ENCODE assay signal across 29 cellular contexts in genomic region chr6:43806758-43807227, GRCh38. TPM values are rescaled to one million over a fixed set of nuclear protein-coding genes. Genes with fewer than 3 reads are reported as not detected.
A peak's percentile ranks its signal among the peaks of the same experiment; 100 is the strongest.
DNase-seq lines count a peak whose midpoint lies in the region; ATAC-seq and TF ChIP-seq lines count a peak whose summit lies in the region.
"Had no signal": no experiment of that assay in that cellular context is flagged by ENCODE, and none has a peak within 500 bp of the region (broad histone marks: within the 10 kb centered on the region; RNA-seq: fewer than 3 reads in every experiment).

No MANE protein-coding gene starts in this region.

- ATAC-seq in HG03432 (IDR thresholded peaks at IDR 0.05; ENCODE audit: unreplicated experiment) (no peak), GM21390 (IDR thresholded peaks at IDR 0.05; ENCODE audit: unreplicated experiment) (no peak), HG03097 (IDR thresholded peaks at IDR 0.05; ENCODE audit: low FRiP score, unreplicated experiment) (no peak)
- ATAC-seq: activated CD4-positive, CD25-positive, alpha-beta regulatory T cell treated with anti-CD3 and anti-CD28 coated beads, Interleukin-2, amount 50 U/mL, for 24 hours; activated CD8-positive, alpha-beta T cell treated with anti-CD3 and anti-CD28 coated beads for 36 hours; activated naive CD8-positive, alpha-beta T cell treated with anti-CD3 and anti-CD28 coated beads, Interleukin-2, amount 50 U/mL, for 24 hours; effector memory CD8-positive, alpha-beta T cell; stimulated activated naive B cell treated with anti-CD40 and anti-IgM and Interleukin-4, amounts not matched to agents 10 μg/mL and 1 μg/mL and 100 μg/mL, for 72 hours; T-cell had no signal

- no peaks in the 10 kb centered on the region for H3K36me3 ChIP-seq in mammary epithelial cell (ENCODE audit: insufficient read depth, low read length)
- H3K36me3 ChIP-seq in mucosa of stomach (ENCODE audit: control insufficient read depth, insufficient read depth, low read length): no peaks in the 10 kb centered on the region
- H3K36me3 ChIP-seq in smooth muscle cell (ENCODE audit: low read depth): no peaks in the 10 kb centered on the region
- H3K36me3 ChIP-seq: brain microvascular endothelial cell, esophagus muscularis mucosa, spleen had no signal

- H3K9ac ChIP-seq in mammary epithelial cell (ENCODE audit: insufficient read depth, low read length) (no peak overlapping the region), mucosa of stomach (ENCODE audit: low read length) (peak overlapping the region; percentile 70), smooth muscle cell (ENCODE audit: low read depth) (no peak overlapping the region)
- H3K9ac ChIP-seq: KMS-11 had no signal

- no peak overlapping the region for H3K4me3 ChIP-seq in mammary epithelial cell (replicated peaks in 1 of 3; ENCODE audit: insufficient read depth in 1 of 3, low read depth in 2 of 3, low read length in 3 of 3)
- peak overlapping the region; percentile 29 for H3K4me3 ChIP-seq in mucosa of stomach (ENCODE audit: low read length)
- H3K4me3 ChIP-seq in smooth muscle cell: no peak overlapping the region
- H3K4me3 ChIP-seq: esophagus muscularis mucosa, lung, spleen, testis had no signal

- 97% methylated on average over 3 of the region's 5 CpGs for WGBS in mammary epithelial cell (ENCODE audit: low coverage, missing lambda C conversion rate)
- WGBS in smooth muscle cell (ENCODE audit: low lambda C conversion rate): 87% methylated on average over 5 of the region's 5 CpGs

- H3K79me2 ChIP-seq in mammary epithelial cell (ENCODE audit: insufficient read depth, low read length) (no peaks in the 10 kb centered on the region), smooth muscle cell (ENCODE audit: low read depth) (no peaks in the 10 kb centered on the region)

- in situ Hi-C loops in mammary epithelial cell (cut with MboI; ENCODE audit: low sequenced_read_pairs in 2 of 2): no loop called here

- peak overlapping the region; percentile 27 for H3K27ac Mint-ChIP-seq in Calu3 (ENCODE audit: unreplicated experiment)
- H3K27ac Mint-ChIP-seq: activated CD8-positive, alpha-beta T cell treated with anti-CD3 and anti-CD28 coated beads for 36 hours; activated naive CD8-positive, alpha-beta T cell treated with anti-CD3 and anti-CD28 coated beads, Interleukin-2, amount 50 U/mL, for 24 hours; CD4-positive, CD25-positive, alpha-beta regulatory T cell; effector memory CD8-positive, alpha-beta T cell; HFFc6; stimulated activated naive B cell treated with anti-CD40 and anti-IgM and Interleukin-4, amounts not matched to agents 10 μg/mL and 1 μg/mL and 100 μg/mL, for 72 hours; T-cell had no signal

- CTCF ChIA-PET in Calu3 (lab: Charles Lee): interaction anchor here (0.6 to 1.8 kb wide), 13 partner anchors 8 to 272 kb away, joined by 3 to 9 read pairs (median 3); partner anchors contain the start of gene VEGFA
- CTCF ChIA-PET in mammary epithelial cell (lab: Charles Lee; ENCODE audit: low non-redundant PET): no interaction called here

- no peak overlapping the region for H3K4me3 Mint-ChIP-seq in Calu3 (ENCODE audit: low read depth, unreplicated experiment)
- H3K4me3 Mint-ChIP-seq: activated CD8-positive, alpha-beta T cell treated with anti-CD3 and anti-CD28 coated beads for 36 hours; activated naive CD8-positive, alpha-beta T cell treated with anti-CD3 and anti-CD28 coated beads, Interleukin-2, amount 50 U/mL, for 24 hours; CD4-positive, CD25-positive, alpha-beta regulatory T cell; effector memory CD8-positive, alpha-beta T cell; HFFc6; stimulated activated naive B cell treated with anti-CD40 and anti-IgM and Interleukin-4, amounts not matched to agents 10 μg/mL and 1 μg/mL and 100 μg/mL, for 72 hours; T-cell had no signal

- dilution Hi-C loops in mammary epithelial cell (cut with HindIII; ENCODE audit: low sequenced_read_pairs): no loop called here

- H2AFZ ChIP-seq in mammary epithelial cell (ENCODE audit: low read depth, low read length) (no peak overlapping the region), smooth muscle cell (ENCODE audit: low read depth) (no peak overlapping the region)

- BruUV-seq in Calu3 (replicated peaks; lab: Mats Ljungman, UMichigan) (no TSS peak), mammary epithelial cell (replicated peaks; lab: Mats Ljungman, UMichigan) (no TSS peak)

- peak overlapping the region; percentile 7 for H3K4me2 ChIP-seq in mammary epithelial cell (ENCODE audit: insufficient read depth, low read depth, low read length)
- peak overlapping the region; percentile 53 for H3K4me2 ChIP-seq in smooth muscle cell
- H3K4me2 ChIP-seq: KMS-11 had no signal

- H3K9me3 ChIP-seq in mammary epithelial cell (replicated peaks; ENCODE audit: insufficient read depth, low read length) (no peaks in the 10 kb centered on the region), mucosa of stomach (ENCODE audit: control insufficient read depth, low read length) (no peaks in the 10 kb centered on the region), smooth muscle cell (replicated peaks; ENCODE audit: low read depth) (no peaks in the 10 kb centered on the region)
- H3K9me3 ChIP-seq: esophagus muscularis mucosa, spleen, testis had no signal

- peaks cover 11% of the 10 kb centered on the region for H3K4me1 ChIP-seq in mammary epithelial cell (ENCODE audit: insufficient read depth, low read length)
- H3K4me1 ChIP-seq in mucosa of stomach (ENCODE audit: control insufficient read depth, insufficient read depth, low read length): peaks cover 92% of the 10 kb centered on the region
- H3K4me1 ChIP-seq in smooth muscle cell (ENCODE audit: low read depth): peaks cover 9% of the 10 kb centered on the region
- H3K4me1 ChIP-seq: esophagus muscularis mucosa, testis had no signal

- no peaks in the 10 kb centered on the region for H3K27me3 Mint-ChIP-seq in Calu3 (ENCODE audit: unreplicated experiment)
- H3K27me3 Mint-ChIP-seq: activated CD8-positive, alpha-beta T cell treated with anti-CD3 and anti-CD28 coated beads for 36 hours; activated naive CD8-positive, alpha-beta T cell treated with anti-CD3 and anti-CD28 coated beads, Interleukin-2, amount 50 U/mL, for 24 hours; effector memory CD8-positive, alpha-beta T cell; T-cell had no signal

- DNase-seq in Calu3 (no peak), mammary epithelial cell (no peak), smooth muscle cell (lab: John Stamatoyannopoulos, UW; ENCODE audit: unreplicated experiment) (no peak), NCI-H1048 (lab: John Stamatoyannopoulos, UW) (no peak)
- DNase-seq: activated CD8-positive, alpha-beta T cell treated with anti-CD3 and anti-CD28 coated beads for 36 hours; activated effector memory CD4-positive, alpha-beta T cell treated with anti-CD3 and anti-CD28 coated beads, Interleukin-2, amount 50 U/mL, for 16 hours; activated naive CD8-positive, alpha-beta T cell treated with anti-CD3 and anti-CD28 coated beads, Interleukin-2, amount 50 U/mL, for 24 hours; activated T-cell treated with anti-CD3 and anti-CD28 coated beads for 4 hours; brain microvascular endothelial cell; CD4-positive, CD25-positive, alpha-beta regulatory T cell; DMS153; effector memory CD8-positive, alpha-beta T cell; NCI-H510A treated with DMSO at 0.1 percent for 48 hours; nucleus accumbens; SIG-M5; spleen; stimulated activated CD4-positive, alpha-beta T cell treated with anti-CD3 and anti-CD28 coated beads, Interleukin-4, amount 100 ng/mL, for 1 hour; stimulated activated naive B cell treated with anti-CD40 and anti-IgM and Interleukin-4, amounts not matched to agents 10 μg/mL and 1 μg/mL and 100 μg/mL, for 72 hours; T-cell; testis had no signal

- H3K36me3 Mint-ChIP-seq in Calu3 (ENCODE audit: insufficient read depth, unreplicated experiment): peaks cover 12% of the 10 kb centered on the region
- H3K36me3 Mint-ChIP-seq: CD4-positive, CD25-positive, alpha-beta regulatory T cell; stimulated activated naive B cell treated with anti-CD40 and anti-IgM and Interleukin-4, amounts not matched to agents 10 μg/mL and 1 μg/mL and 100 μg/mL, for 72 hours; T-cell had no signal

- no peaks in the 10 kb centered on the region for H3K9me3 Mint-ChIP-seq in Calu3 (ENCODE audit: low read depth, unreplicated experiment)
- H3K9me3 Mint-ChIP-seq: activated CD8-positive, alpha-beta T cell treated with anti-CD3 and anti-CD28 coated beads for 36 hours; activated naive CD8-positive, alpha-beta T cell treated with anti-CD3 and anti-CD28 coated beads, Interleukin-2, amount 50 U/mL, for 24 hours; CD4-positive, CD25-positive, alpha-beta regulatory T cell; effector memory CD8-positive, alpha-beta T cell; HFFc6; stimulated activated naive B cell treated with anti-CD40 and anti-IgM and Interleukin-4, amounts not matched to agents 10 μg/mL and 1 μg/mL and 100 μg/mL, for 72 hours; T-cell had no signal

- H4K20me1 ChIP-seq in mammary epithelial cell (ENCODE audit: insufficient read depth, low read length) (no peaks in the 10 kb centered on the region), smooth muscle cell (ENCODE audit: low read depth) (no peaks in the 10 kb centered on the region)

- H3F3A ChIP-seq in smooth muscle cell (ENCODE audit: low read depth): peaks cover 15% of the 10 kb centered on the region

- intact Hi-C loops in Calu3 (cut with micrococcal nuclease; ENCODE audit: unreplicated experiment): loop anchor here (5.0 kb wide), 1 partner anchor 34 kb away; the partner anchor contains the start of gene VEGFA
- intact Hi-C loops in mammary epithelial cell (cut with micrococcal nuclease): no loop called here

- peaks cover 94% of the 10 kb centered on the region for H3K4me1 Mint-ChIP-seq in Calu3 (ENCODE audit: low read depth, unreplicated experiment)
- H3K4me1 Mint-ChIP-seq: activated naive CD8-positive, alpha-beta T cell treated with anti-CD3 and anti-CD28 coated beads, Interleukin-2, amount 50 U/mL, for 24 hours; CD4-positive, CD25-positive, alpha-beta regulatory T cell; T-cell had no signal

- TF ChIP-seq CTCF in Calu3 (IDR thresholded peaks at IDR 0.05; ENCODE audit: unreplicated experiment): no peak
- no peak for TF ChIP-seq CTCF in mammary epithelial cell (conservative IDR thresholded peaks at IDR 0.05 in 1 of 2, IDR thresholded peaks at IDR 0.05 in 1 of 2; ENCODE audit: extremely low read depth in 1 of 2, insufficient read depth in 1 of 2, low read depth in 1 of 2, low read length in 2 of 2)
- no peak for TF ChIP-seq CTCF in smooth muscle cell (IDR thresholded peaks at IDR 0.05; ENCODE audit: borderline replicate concordance, insufficient read depth, poor library complexity, severe bottlenecking)

- no peaks in the 10 kb centered on the region for H3K27me3 ChIP-seq in mammary epithelial cell (ENCODE audit: insufficient read depth, low read length)
- H3K27me3 ChIP-seq in mucosa of stomach (ENCODE audit: control insufficient read depth, insufficient read depth, low read length): no peaks in the 10 kb centered on the region
- H3K27me3 ChIP-seq in smooth muscle cell (ENCODE audit: low read depth): no peaks in the 10 kb centered on the region
- H3K27me3 ChIP-seq: brain microvascular endothelial cell, esophagus muscularis mucosa, spleen, testis had no signal

- no peak overlapping the region for H3K27ac ChIP-seq in mammary epithelial cell (ENCODE audit: insufficient read depth, low read depth, low read length)
- H3K27ac ChIP-seq in smooth muscle cell (ENCODE audit: low read depth): peak overlapping the region; percentile 43
- H3K27ac ChIP-seq: brain microvascular endothelial cell, esophagus muscularis mucosa, KMS-11, spleen, testis had no signal

RNA-seq across cellular contexts. Expression of gene VEGFA, which starts 36.8 kb away (rescaled TPM):
- total RNA-seq in Calu3 (2022) (345 and 407 TPM in 2 replicates), mammary epithelial cell (100 to 1,000 TPM; 161 to 313 TPM), smooth muscle cell (120 and 136 TPM in 2 replicates)
- polyA plus RNA-seq in mammary epithelial cell (196 TPM), smooth muscle cell (116 and 143 TPM in 2 replicates)
- 634 TPM for polyA minus RNA-seq in mammary epithelial cell
